In genomic region chr14:39114073-39114838, GRCh38 we compare ENCODE assay signal across 8 cellular contexts. TPM values are rescaled to one million over a fixed set of nuclear protein-coding genes. Genes with fewer than 3 reads are reported as not detected.
DNase-seq lines count a peak whose midpoint lies in the region; ATAC-seq and TF ChIP-seq lines count a peak whose summit lies in the region.

Gene GEMIN2, plus strand, starts transcription at chr14:39114323. Its CDS starts 16 bp downstream, at chr14:39114339.

- peak within 1 kb of the TSS; percentile 93 for H2AFZ ChIP-seq in ACC112 (ENCODE audit: low read length, unreplicated experiment)
- peak within 1 kb of the TSS; percentile 94 for H2AFZ ChIP-seq in mammary epithelial cell (ENCODE audit: low read depth, low read length)

- H3K4me1 ChIP-seq in ACC112 (ENCODE audit: control insufficient read depth, insufficient read depth, low read length, unreplicated experiment) (peaks cover 6% of the 10 kb centered on the region), mammary epithelial cell (ENCODE audit: insufficient read depth, low read length) (peaks cover 5% of the 10 kb centered on the region), iPS-20b (ENCODE audit: insufficient read depth, low read length) (peaks cover 9% of the 10 kb centered on the region; the same call in 1 of the 2 replicates)

- TF ChIP-seq CTCF in VCaP (conservative IDR thresholded peaks at IDR 0.05) (no peak), mammary epithelial cell (conservative IDR thresholded peaks at IDR 0.05 in 1 of 2, IDR thresholded peaks at IDR 0.05 in 1 of 2; ENCODE audit: extremely low read depth in 1 of 2, insufficient read depth in 1 of 2, low read depth in 1 of 2, low read length in 2 of 2) (no peak)

- dilution Hi-C loops in mammary epithelial cell (cut with HindIII; ENCODE audit: low sequenced_read_pairs): no loop called here

- H4K20me1 ChIP-seq in mammary epithelial cell (ENCODE audit: insufficient read depth, low read length): no peaks in the 10 kb centered on the region

- in situ Hi-C loops in mammary epithelial cell (cut with MboI; ENCODE audit: low sequenced_read_pairs in 2 of 2): no loop called here

- H3K27me3 ChIP-seq in ACC112 (ENCODE audit: insufficient read depth, low read length): no peaks in the 10 kb centered on the region
- H3K27me3 ChIP-seq in mammary epithelial cell (ENCODE audit: insufficient read depth, low read length): no peaks in the 10 kb centered on the region
- no peaks in the 10 kb centered on the region for H3K27me3 ChIP-seq in iPS-20b (ENCODE audit: insufficient read depth, low read length)

- ATAC-seq in GM18870 (IDR thresholded peaks at IDR 0.05; ENCODE audit: unreplicated experiment) (peak; percentile 86), HG03135 (IDR thresholded peaks at IDR 0.05; ENCODE audit: unreplicated experiment) (peak; percentile 87)

- no peaks in the 10 kb centered on the region for H3K9me3 ChIP-seq in mammary epithelial cell (replicated peaks; ENCODE audit: insufficient read depth, low read length)
- H3K9me3 ChIP-seq in iPS-20b (ENCODE audit: insufficient read depth, low read depth, low read length): no peaks in the 10 kb centered on the region

- H3K4me3 ChIP-seq in ACC112 (ENCODE audit: low read depth, low read length) (peak within 1 kb of the TSS; percentile 93), mammary epithelial cell (replicated peaks in 1 of 3; ENCODE audit: insufficient read depth in 1 of 3, low read depth in 2 of 3, low read length in 3 of 3) (peak within 1 kb of the TSS; percentile 64 to 92 (median 79)), iPS-20b (ENCODE audit: low read length) (peak within 1 kb of the TSS; percentile 98), skin epidermis (peak within 1 kb of the TSS; percentile 53 to 85 (median 65))

- TSS peak; percentile 70 for BruUV-seq in mammary epithelial cell (replicated peaks; lab: Mats Ljungman, UMichigan)

- H3K79me2 ChIP-seq in ACC112 (ENCODE audit: control insufficient read depth, insufficient read depth, low read length, unreplicated experiment): peaks cover 20% of the 10 kb centered on the region
- peaks cover 23% of the 10 kb centered on the region for H3K79me2 ChIP-seq in mammary epithelial cell (ENCODE audit: insufficient read depth, low read length)

- H3K9ac ChIP-seq in mammary epithelial cell (ENCODE audit: insufficient read depth, low read length) (peak within 1 kb of the TSS; percentile 79), iPS-20b (ENCODE audit: low read depth, low read length) (peak within 1 kb of the TSS; percentile 94; the same call in 1 of the 2 replicates)

- H3K36me3 ChIP-seq in ACC112 (ENCODE audit: insufficient read depth, low read length) (peaks cover 10% of the 10 kb centered on the region), mammary epithelial cell (ENCODE audit: insufficient read depth, low read length) (peaks cover 6% of the 10 kb centered on the region), iPS-20b (ENCODE audit: insufficient read depth, low read depth, low read length) (peaks cover 25% of the 10 kb centered on the region)

- peak within 1 kb of the TSS; percentile 89 for H3K4me2 ChIP-seq in mammary epithelial cell (ENCODE audit: insufficient read depth, low read depth, low read length)

- H3K27ac ChIP-seq in ACC112 (ENCODE audit: low read depth, low read length) (peak within 1 kb of the TSS; percentile 35), VCaP (peak within 1 kb of the TSS; percentile 78), mammary epithelial cell (ENCODE audit: insufficient read depth, low read depth, low read length) (peak within 1 kb of the TSS; percentile 78), iPS-20b (ENCODE audit: low read length) (peak within 1 kb of the TSS; percentile 64), skin epidermis (peak within 1 kb of the TSS in 20 of 21 experiments; percentile 8 to 85 (median 66))

- peak; percentile 95 for DNase-seq in NCI-H2196 treated with DMSO at 0.1 percent for 48 hours (lab: John Stamatoyannopoulos, UW; ENCODE audit: unreplicated experiment)
- DNase-seq in mammary epithelial cell: peak; percentile 94

- CTCF ChIA-PET in mammary epithelial cell (lab: Charles Lee; ENCODE audit: low non-redundant PET): interaction anchor here (0.6 kb wide), 1 partner anchor 18 kb away, joined by 4 read pairs; no protein-coding TSS in a partner anchor

- intact Hi-C loops in mammary epithelial cell (cut with micrococcal nuclease): loop anchor here (1.0 to 2.0 kb wide), 2 partner anchors 56 to 153 kb away; partner anchors contain the start of gene TRAPPC6B

- under 1% methylated on average over 21 of the region's 40 CpGs for WGBS in mammary epithelial cell (ENCODE audit: low coverage, missing lambda C conversion rate)

RNA-seq across cellular contexts. Expression of gene GEMIN2, which starts in this region (rescaled TPM):
- 10 to 100 TPM; 15.3 to 18.2 TPM for total RNA-seq in mammary epithelial cell
- 14.3 TPM for polyA plus RNA-seq in mammary epithelial cell
- polyA minus RNA-seq in mammary epithelial cell: 12.6 TPM

Comparison
In these comparisons a context has a peak if more than half of its experiments do, and no peak if none do; other contexts are left out.
1. Peak in every context shown above with its lines: DNase-seq, ATAC-seq, H3K4me3 ChIP-seq and H3K27ac ChIP-seq.